Comparison of ENCODE assay signal across 8 cellular contexts in the genomic region with DNA sequence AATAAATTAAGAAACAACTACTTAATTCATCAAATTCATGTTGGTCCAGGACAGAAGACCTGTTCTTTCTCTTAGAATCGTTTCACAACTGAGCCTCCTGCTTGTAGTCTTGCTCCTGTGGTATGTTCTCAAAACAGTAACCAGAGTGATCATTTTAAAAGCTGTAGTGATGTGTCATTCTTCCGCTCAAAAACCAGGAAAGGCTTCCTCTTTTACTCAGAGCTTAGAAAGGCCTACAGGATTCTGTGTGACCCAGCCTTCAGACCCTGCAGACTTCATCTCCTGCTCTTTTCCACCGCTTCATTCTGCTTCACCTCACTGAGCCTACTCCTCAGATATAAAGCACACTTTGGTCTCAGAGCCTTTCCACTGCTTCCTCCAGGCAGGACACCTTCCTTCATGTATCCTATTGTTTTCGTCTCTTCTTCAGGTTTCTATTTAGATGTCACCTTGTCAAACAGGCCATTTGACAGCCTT. TPM values are rescaled to one million over a fixed set of nuclear protein-coding genes. Genes with fewer than 3 reads are reported as not detected.
DNase-seq lines count a peak whose midpoint lies in the region; ATAC-seq and TF ChIP-seq lines count a peak whose summit lies in the region.

No MANE protein-coding gene starts in this region.

- ATAC-seq in CD4-positive, alpha-beta T cell (ENCODE audit: poor library complexity) = peak; percentile 58
- ATAC-seq in HG02852 (IDR thresholded peaks at IDR 0.05; ENCODE audit: unreplicated experiment) (peak; percentile 67), lung (ENCODE audit: insufficient read depth, low FRiP score) (peak; percentile 67), GM21360 (IDR thresholded peaks at IDR 0.05; ENCODE audit: unreplicated experiment) (no peak)

- no peaks in the 10 kb centered on the region for H3K27me3 Mint-ChIP-seq in CD4-positive, alpha-beta T cell

- H3K4me3 ChIP-seq in lung = no peak overlapping the region

- H3K27me3 ChIP-seq in CD4-positive, alpha-beta T cell (ENCODE audit: control insufficient read depth, insufficient read depth, low read length) = no peaks in the 10 kb centered on the region
- no peaks in the 10 kb centered on the region for H3K27me3 ChIP-seq in lung (ENCODE audit: control insufficient read depth, insufficient read depth)

- peaks cover 2% of the 10 kb centered on the region for H3K9me3 Mint-ChIP-seq in CD4-positive, alpha-beta T cell

- intact Hi-C loops in CD4-positive, alpha-beta T cell (cut with DNase I, micrococcal nuclease) = no loop called here

- in situ Hi-C loops in G401 (cut with HindIII; ENCODE audit: low sequenced_read_pairs) = no loop called here

- peaks cover 62% of the 10 kb centered on the region for H3K36me3 Mint-ChIP-seq in CD4-positive, alpha-beta T cell (ENCODE audit: low read depth)

- H3K27ac ChIP-seq in CD4-positive, alpha-beta T cell (ENCODE audit: low read depth, low read length) = no peak overlapping the region
- H3K27ac ChIP-seq in lung (ENCODE audit: low read depth in 1 of 2, low read length in 1 of 2) = peak overlapping the region; percentile 33 to 43

- H3K36me3 ChIP-seq in lung (ENCODE audit: control insufficient read depth in 2 of 2, insufficient read depth in 2 of 2, low read length in 2 of 2) = no peaks in the 10 kb centered on the region

- CTCF ChIA-PET in CD4-positive, alpha-beta T cell (lab: Charles Lee) = interaction anchor here (0.9 to 1.2 kb wide), 2 partner anchors 17 to 22 kb away, joined by 3 to 5 read pairs; no protein-coding TSS in a partner anchor

- 42 to 52% methylated on average over 4 of the region's 4 CpGs for WGBS in lung, 2 donors

- TF ChIP-seq CTCF in CD4-positive, alpha-beta T cell (IDR thresholded peaks at IDR 0.05) = no peak
- no peak for TF ChIP-seq CTCF in lung (IDR thresholded peaks at IDR 0.05; ENCODE audit: control extremely low read depth, extremely low read depth)

- H3K4me1 Mint-ChIP-seq in CD4-positive, alpha-beta T cell (ENCODE audit: low read depth) = peaks cover 90% of the 10 kb centered on the region

- peaks cover 9 to 32% of the 10 kb centered on the region in 2 donors for H3K4me1 ChIP-seq in lung (ENCODE audit: control insufficient read depth in 2 of 2, insufficient read depth in 2 of 2, low read length in 2 of 2)

- DNase-seq in CD4-positive, alpha-beta T cell = no peak
- DNase-seq in activated T-cell treated with anti-CD3 and anti-CD28 coated beads, Interleukin-2, amount 50 U/mL, for 48 hours = peak; percentile 42 to 52
- DNase-seq in lung (ENCODE audit: low spot score) = no peak
- DNase-seq in DMS79 treated with DMSO at 0.1 percent for 48 hours (lab: John Stamatoyannopoulos, UW) = no peak
- DNase-seq in stimulated activated CD4-positive, alpha-beta T cell treated with anti-CD3 and anti-CD28 coated beads, Interleukin-2, amount 100 ng/mL, for 24 hours = no peak
- no peak for DNase-seq in G401 (ENCODE audit: low spot score)

- H3K4me3 Mint-ChIP-seq in CD4-positive, alpha-beta T cell = peak overlapping the region; percentile 21

- POLR2A ChIA-PET in CD4-positive, alpha-beta T cell (lab: Charles Lee) = interaction anchor here (0.5 to 0.7 kb wide), 3 partner anchors 36 to 212 kb away, joined by 3 read pairs; no protein-coding TSS in a partner anchor

- H3K27ac Mint-ChIP-seq in CD4-positive, alpha-beta T cell = peak overlapping the region; percentile 78

- no peaks in the 10 kb centered on the region for H3K9me3 ChIP-seq in CD4-positive, alpha-beta T cell (ENCODE audit: control insufficient read depth, low read length)
- H3K9me3 ChIP-seq in lung (ENCODE audit: control insufficient read depth in 2 of 2, insufficient read depth in 1 of 2, low read length in 1 of 2) = no peaks in the 10 kb centered on the region

RNA-seq across cellular contexts. Expression of a gene that starts 22.7 kb away (rescaled TPM):
- 10 to 100 TPM; 27.6 to 29.1 TPM for total RNA-seq in CD4-positive, alpha-beta T cell
- 100 to 1,000 TPM in 1 of 2 donors, 10 to 100 TPM in 1; 89.5 to 113 TPM for total RNA-seq in lung
- polyA plus RNA-seq in lung = 10 to 100 TPM; 15.1 to 31.4 TPM
- total RNA-seq in G401 (2014; rRNA removed; shearing (Covaris generic)) = 3.6 and 11.8 TPM in 2 replicates

Comparison
In these comparisons a context has a peak if more than half of its experiments do, and no peak if none do; other contexts are left out.
1. DNase-seq: peak in activated T-cell treated with anti-CD3 and anti-CD28 coated beads, Interleukin-2, amount 50 U/mL, for 48 hours (2 of 2); none in CD4-positive, alpha-beta T cell (0 of 10), lung (single experiment), DMS79 treated with DMSO at 0.1 percent for 48 hours (single experiment), stimulated activated CD4-positive, alpha-beta T cell treated with anti-CD3 and anti-CD28 coated beads, Interleukin-2, amount 100 ng/mL, for 24 hours (0 of 2) and G401 (single experiment).